ENCODE assay signal across 11 cellular contexts in genomic region chr11:23359297-23359696, GRCh38.
DNase-seq lines count a peak whose midpoint lies in the region; ATAC-seq, FAIRE-seq and TF ChIP-seq lines count a peak whose summit lies in the region.
"Had no signal": no experiment of that assay in that cellular context is flagged by ENCODE, and none has a peak within 500 bp of the region (broad histone marks: within the 10 kb centered on the region; RNA-seq: fewer than 3 reads in every experiment).

No MANE protein-coding gene starts in this region.

- H3K4me1 ChIP-seq in Panc1 (ENCODE audit: control insufficient read depth, insufficient read depth, low read length) (no peaks in the 10 kb centered on the region), pancreas (peaks cover 0 to 3% (median 3%) of the 10 kb centered on the region in 3 donors)
- H3K4me1 ChIP-seq: parathyroid adenoma had no signal

- H3K9me3 ChIP-seq in Panc1 (ENCODE audit: control insufficient read depth, insufficient read depth, low read depth, low read length) (no peaks in the 10 kb centered on the region), pancreas (no peaks in the 10 kb centered on the region)

- no peak overlapping the region for H3K4me3 ChIP-seq in Panc1 (ENCODE audit: low read depth in 2 of 2, low read length in 2 of 2)
- no peak overlapping the region for H3K4me3 ChIP-seq in pancreas

- no TSS peak for BruUV-seq in Panc1 (replicated peaks; lab: Mats Ljungman, UMichigan)

- TF ChIP-seq CTCF in Panc1 (IDR thresholded peaks at IDR 0.05): no peak
- TF ChIP-seq CTCF in pancreas (IDR thresholded peaks at IDR 0.05): no peak

- CTCF ChIA-PET in Panc1 (lab: Charles Lee): no interaction called here

- peak; percentile 60 for DNase-seq in GM03348 (ENCODE audit: low spot score)
- DNase-seq in Panc1 (ENCODE audit: low read depth, low spot score): no peak
- peak; percentile 87 for DNase-seq in epithelial cell of prostate (ENCODE audit: low read depth, low spot score)
- DNase-seq in pancreas: peak in 3 of 6 donors; percentile 41 to 49 (median 48)
- no peak for DNase-seq in activated CD4-positive, alpha-beta T cell treated with anti-CD3 and anti-CD28 coated beads, Interleukin-2, amount 50 U/mL, for 1 hour
- DNase-seq: NCI-H510A, T-helper 2 cell had no signal

- POLR2A ChIA-PET in Panc1 (lab: Charles Lee): no interaction called here

- intact Hi-C loops in Panc1 (cut with micrococcal nuclease; ENCODE audit: unreplicated experiment): no loop called here
- intact Hi-C loops in pancreas (cut with DNase I): no loop called here

- H3K27ac ChIP-seq in Panc1 (ENCODE audit: low read length): no peak overlapping the region
- H3K27ac ChIP-seq in epithelial cell of prostate: peak overlapping the region; percentile 33
- H3K27ac ChIP-seq in pancreas: peak overlapping the region in 2 of 4 donors; percentile 35 to 57
- H3K27ac ChIP-seq: parathyroid adenoma had no signal

- no peaks in the 10 kb centered on the region for H3K27me3 ChIP-seq in Panc1 (ENCODE audit: control insufficient read depth, insufficient read depth, low read length)
- H3K27me3 ChIP-seq in pancreas: no peaks in the 10 kb centered on the region

- no peak for FAIRE-seq in pancreas (lab: Jason Lieb, UNC)

- no peak for TF ChIP-seq POLR2A in GM18505 (IDR thresholded peaks at IDR 0.05; ENCODE audit: borderline replicate concordance, extremely low read depth, insufficient read depth, insufficient read length)

- no peaks in the 10 kb centered on the region for H3K36me3 ChIP-seq in Panc1 (ENCODE audit: control insufficient read depth, insufficient read depth, low read length)
- no peaks in the 10 kb centered on the region for H3K36me3 ChIP-seq in pancreas

- 0 out of 2 replicates have a peak, but pooled peaks have one; percentile 48 for ATAC-seq in Panc1
- peak; percentile 98 to 100 (median 99) for ATAC-seq in pancreas
- ATAC-seq in HG02678 (IDR thresholded peaks at IDR 0.05; ENCODE audit: unreplicated experiment): no peak
- no peak for ATAC-seq in HG02840 (IDR thresholded peaks at IDR 0.05; ENCODE audit: low FRiP score, unreplicated experiment)
- ATAC-seq in GM18505 (IDR thresholded peaks at IDR 0.05; ENCODE audit: unreplicated experiment): no peak

- in situ Hi-C loops in Panc1 (cut with HindIII; ENCODE audit: low pct_unique_long_range_greater_than_20kb, low sequenced_read_pairs): no loop called here

Comparison
In these comparisons a context has a peak if more than half of its experiments do, and no peak if none do; other contexts are left out.
1. DNase-seq: peak in GM03348 (single experiment) and epithelial cell of prostate (single experiment); none in Panc1 (single experiment) and activated CD4-positive, alpha-beta T cell treated with anti-CD3 and anti-CD28 coated beads, Interleukin-2, amount 50 U/mL, for 1 hour (single experiment).
2. ATAC-seq: peak in Panc1 (single experiment) and pancreas (4 of 4); none in HG02678 (single experiment), HG02840 (single experiment) and GM18505 (single experiment).